In the genomic region with DNA sequence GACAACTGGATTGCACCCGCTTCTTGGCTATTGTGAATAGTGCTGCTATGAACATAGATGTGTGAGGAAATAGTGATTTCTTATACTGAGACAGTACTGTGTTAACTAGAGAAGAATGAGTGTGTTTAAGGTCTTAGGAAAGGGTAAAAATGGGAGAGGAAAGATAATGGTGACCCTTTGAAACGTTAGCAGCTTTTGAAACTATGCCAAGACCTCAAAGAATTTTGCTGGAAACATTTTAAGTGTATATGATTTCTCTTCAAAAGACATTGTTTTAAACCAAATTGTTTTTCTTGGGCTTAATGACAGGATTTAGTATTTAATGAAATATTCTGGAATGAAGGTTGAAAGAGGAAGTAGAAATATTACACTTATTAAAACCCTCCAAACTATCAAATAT, we compare ENCODE assay signal across 19 cellular contexts.
DNase-seq lines count a peak whose midpoint lies in the region; ATAC-seq and TF ChIP-seq lines count a peak whose summit lies in the region.
"Had no signal": no experiment of that assay in that cellular context is flagged by ENCODE, and none has a peak within 500 bp of the region (broad histone marks: within the 10 kb centered on the region; RNA-seq: fewer than 3 reads in every experiment).

No MANE protein-coding gene starts in this region.

- CTCF ChIA-PET in mammary epithelial cell (lab: Charles Lee; ENCODE audit: low non-redundant PET), result interaction anchor here (0.8 kb wide), 1 partner anchor 167 kb away, joined by 7 read pairs; no protein-coding TSS in a partner anchor

- H3K9me3 ChIP-seq in mammary epithelial cell (replicated peaks; ENCODE audit: insufficient read depth, low read length) (no peaks in the 10 kb centered on the region), breast epithelium (no peaks in the 10 kb centered on the region), SJSA1 (replicated peaks) (no peaks in the 10 kb centered on the region), right atrium auricular region (no peaks in the 10 kb centered on the region)

- intact Hi-C loops in mammary epithelial cell (cut with micrococcal nuclease) (loop anchor here (5.0 to 10.0 kb wide), 4 partner anchors 43 to 258 kb away; no protein-coding TSS in a partner anchor), breast epithelium (cut with DNase I; ENCODE audit: low total_unique reads) (no loop called here)

- no peak overlapping the region for H3K4me3 ChIP-seq in mammary epithelial cell (replicated peaks in 1 of 3; ENCODE audit: insufficient read depth in 1 of 3, low read depth in 2 of 3, low read length in 3 of 3)
- H3K4me3 ChIP-seq in breast epithelium, result no peak overlapping the region
- H3K4me3 ChIP-seq in SJSA1, result no peak overlapping the region
- no peak overlapping the region for H3K4me3 ChIP-seq in right atrium auricular region

- H3K36me3 Mint-ChIP-seq in stimulated activated effector memory CD8-positive, alpha-beta T cell treated with anti-CD3 and anti-CD28 coated beads, Interleukin-12 subunit alpha, Interleukin-12 subunit beta, amount 100 ng/mL, for 72 hours, result no peaks in the 10 kb centered on the region

- no peak overlapping the region for H2AFZ ChIP-seq in mammary epithelial cell (ENCODE audit: low read depth, low read length)

- no peak for TF ChIP-seq POLR2A in breast epithelium (IDR thresholded peaks at IDR 0.05)

- H3K36me3 ChIP-seq in mammary epithelial cell (ENCODE audit: insufficient read depth, low read length), result no peaks in the 10 kb centered on the region
- H3K36me3 ChIP-seq in breast epithelium, result no peaks in the 10 kb centered on the region
- H3K36me3 ChIP-seq in SJSA1, result no peaks in the 10 kb centered on the region
- no peaks in the 10 kb centered on the region for H3K36me3 ChIP-seq in right atrium auricular region

- H3K4me3 Mint-ChIP-seq in stimulated activated effector memory CD8-positive, alpha-beta T cell treated with anti-CD3 and anti-CD28 coated beads, Interleukin-12 subunit alpha, Interleukin-12 subunit beta, amount 100 ng/mL, for 72 hours, result no peak overlapping the region
- H3K4me3 Mint-ChIP-seq: CD4-positive, alpha-beta T cell had no signal

- no peak for TF ChIP-seq CTCF in mammary epithelial cell (conservative IDR thresholded peaks at IDR 0.05 in 1 of 2, IDR thresholded peaks at IDR 0.05 in 1 of 2; ENCODE audit: extremely low read depth in 1 of 2, insufficient read depth in 1 of 2, low read depth in 1 of 2, low read length in 2 of 2)
- TF ChIP-seq CTCF in breast epithelium (IDR thresholded peaks at IDR 0.05), result no peak
- TF ChIP-seq CTCF in right atrium auricular region (IDR thresholded peaks at IDR 0.05), result no peak

- H3K27ac Mint-ChIP-seq in stimulated activated effector memory CD8-positive, alpha-beta T cell treated with anti-CD3 and anti-CD28 coated beads, Interleukin-12 subunit alpha, Interleukin-12 subunit beta, amount 100 ng/mL, for 72 hours, result peak overlapping the region; percentile 72

- no peaks in the 10 kb centered on the region for H3K9me3 Mint-ChIP-seq in stimulated activated effector memory CD8-positive, alpha-beta T cell treated with anti-CD3 and anti-CD28 coated beads, Interleukin-12 subunit alpha, Interleukin-12 subunit beta, amount 100 ng/mL, for 72 hours
- H3K9me3 Mint-ChIP-seq: CD4-positive, alpha-beta T cell had no signal

- H3K4me1 ChIP-seq in mammary epithelial cell (ENCODE audit: insufficient read depth, low read length), result peaks cover 50% of the 10 kb centered on the region
- no peaks in the 10 kb centered on the region for H3K4me1 ChIP-seq in breast epithelium
- H3K4me1 ChIP-seq in SJSA1 (replicated peaks), result peaks cover 13% of the 10 kb centered on the region
- H3K4me1 ChIP-seq in right atrium auricular region, result peaks cover 0 to 5% of the 10 kb centered on the region in 2 donors

- no peak overlapping the region for H3K4me2 ChIP-seq in mammary epithelial cell (ENCODE audit: insufficient read depth, low read depth, low read length)

- dilution Hi-C loops in mammary epithelial cell (cut with HindIII; ENCODE audit: low sequenced_read_pairs), result loop anchor here (5.0 kb wide), 3 partner anchors 33 to 243 kb away; no protein-coding TSS in a partner anchor

- H3K27me3 ChIP-seq in mammary epithelial cell (ENCODE audit: insufficient read depth, low read length) (no peaks in the 10 kb centered on the region), breast epithelium (no peaks in the 10 kb centered on the region), SJSA1 (replicated peaks) (no peaks in the 10 kb centered on the region), right atrium auricular region (no peaks in the 10 kb centered on the region)

- H3K9ac ChIP-seq in mammary epithelial cell (ENCODE audit: insufficient read depth, low read length), result no peak overlapping the region

- no peak for DNase-seq in mammary epithelial cell
- no peak for DNase-seq in breast epithelium (ENCODE audit: low spot score in 2 of 2)
- no peak for DNase-seq in SJSA1 (ENCODE audit: low read depth in 1 of 2, low spot score in 2 of 2)
- DNase-seq in epithelial cell of prostate (ENCODE audit: low read depth, low spot score), result no peak
- DNase-seq in stimulated activated effector memory CD8-positive, alpha-beta T cell treated with anti-CD3 and anti-CD28 coated beads, Interleukin-12 subunit alpha, Interleukin-12 subunit beta, amount 100 ng/mL, for 72 hours (ENCODE audit: low spot score in 2 of 2), result no peak
- no peak for DNase-seq in right atrium auricular region (ENCODE audit: low spot score)
- no peak for DNase-seq in activated gamma-delta T cell treated with Interleukin-2 at 50 U/mL for 16 hours
- no peak for DNase-seq in NCI-H1105 treated with DMSO at 0.1 percent for 48 hours (lab: John Stamatoyannopoulos, UW)
- DNase-seq: 8988T; CD4-positive, alpha-beta T cell; KG1; MV-4-11; NCI-H1417 treated with DMSO at 0.1 percent for 48 hours; NCI-H187 treated with DMSO at 0.1 percent for 48 hours; NCI-H2227 treated with DMSO at 0.1 percent for 48 hours; NCI-H510A treated with DMSO at 0.1 percent for 48 hours; NCI-H774; RPMI8226; SIG-M5 had no signal

- H3K79me2 ChIP-seq in mammary epithelial cell (ENCODE audit: insufficient read depth, low read length), result no peaks in the 10 kb centered on the region

- WGBS in mammary epithelial cell (ENCODE audit: low coverage, missing lambda C conversion rate), result 53% methylated on average over 2 of the region's 2 CpGs

- H4K20me1 ChIP-seq in mammary epithelial cell (ENCODE audit: insufficient read depth, low read length), result no peaks in the 10 kb centered on the region

- H3K4me1 Mint-ChIP-seq in stimulated activated effector memory CD8-positive, alpha-beta T cell treated with anti-CD3 and anti-CD28 coated beads, Interleukin-12 subunit alpha, Interleukin-12 subunit beta, amount 100 ng/mL, for 72 hours, result peaks cover 38% of the 10 kb centered on the region

- in situ Hi-C loops in mammary epithelial cell (cut with MboI; ENCODE audit: low sequenced_read_pairs in 2 of 2), result loop anchor here in 1 of 2 donors (5.0 to 10.0 kb wide), 3 partner anchors 80 to 130 kb away; a partner anchor contains a TSS

- BruUV-seq in mammary epithelial cell (replicated peaks; lab: Mats Ljungman, UMichigan), result no TSS peak

- ATAC-seq in stimulated activated effector memory CD8-positive, alpha-beta T cell treated with anti-CD3 and anti-CD28 coated beads, Interleukin-12 subunit alpha, Interleukin-12 subunit beta, amount 100 ng/mL, for 72 hours, result no peak

- H3K27ac ChIP-seq in mammary epithelial cell (ENCODE audit: insufficient read depth, low read depth, low read length), result peak overlapping the region; percentile 53
- H3K27ac ChIP-seq in breast epithelium, result no peak overlapping the region
- peak overlapping the region; percentile 6; the same call in 1 of the 2 replicates for H3K27ac ChIP-seq in SJSA1
- H3K27ac ChIP-seq in epithelial cell of prostate, result peak overlapping the region; percentile 86
- H3K27ac ChIP-seq in right atrium auricular region, result no peak overlapping the region

Comparison
In these comparisons a context has a peak if more than half of its experiments do, and no peak if none do; other contexts are left out.
1. H3K27ac ChIP-seq: peak in mammary epithelial cell (single experiment), SJSA1 (single experiment) and epithelial cell of prostate (single experiment); none in breast epithelium (0 of 2) and right atrium auricular region (0 of 2).